ENCODE assay signal across 1 cellular context in the genomic region with DNA sequence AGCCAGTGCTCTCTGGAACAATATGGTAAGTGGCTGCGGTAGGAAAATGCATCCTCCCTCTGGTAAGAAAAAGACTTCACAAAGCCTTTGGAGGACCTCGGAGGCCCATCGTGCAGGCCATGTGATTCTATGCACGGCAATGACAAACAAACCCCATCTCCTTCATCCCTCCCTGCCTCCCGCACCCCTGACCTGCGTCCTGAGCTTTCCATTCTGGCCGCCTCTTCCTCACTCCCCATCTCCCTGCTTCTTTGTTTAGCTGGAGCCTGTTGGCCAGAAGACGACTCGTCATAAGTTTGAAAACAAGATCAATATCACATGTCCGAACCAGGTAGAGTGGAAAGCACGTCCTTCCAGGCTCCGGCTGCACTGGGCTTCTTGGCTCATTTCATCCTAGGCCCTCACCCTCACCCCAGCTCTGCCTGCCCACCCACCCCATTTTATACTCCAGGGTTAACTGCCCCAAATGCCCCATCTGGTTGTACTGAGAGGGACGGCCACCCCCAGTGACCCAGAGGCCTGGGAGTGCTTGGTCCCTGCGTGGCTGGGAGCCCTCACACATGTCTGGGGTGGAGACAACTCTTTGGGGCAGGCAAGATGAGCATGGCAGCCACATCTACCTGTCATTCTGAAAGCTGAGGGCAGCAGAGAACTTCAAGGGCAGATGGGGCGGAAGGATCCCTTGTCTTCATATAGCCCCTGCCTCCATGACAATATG.
TF ChIP-seq lines count a peak whose summit lies in the region.

No MANE protein-coding gene starts in this region.

TF ChIP-seq in K562, 482 proteins besides CTCF, POLR2A, EP300 and RAD21:
- no peak for TF ChIP-seq NEUROD1 (IDR thresholded peaks at IDR 0.05; ENCODE audit: borderline replicate concordance, low read depth, low read length, partially characterized antibody)
- TF ChIP-seq, protein P1, sequence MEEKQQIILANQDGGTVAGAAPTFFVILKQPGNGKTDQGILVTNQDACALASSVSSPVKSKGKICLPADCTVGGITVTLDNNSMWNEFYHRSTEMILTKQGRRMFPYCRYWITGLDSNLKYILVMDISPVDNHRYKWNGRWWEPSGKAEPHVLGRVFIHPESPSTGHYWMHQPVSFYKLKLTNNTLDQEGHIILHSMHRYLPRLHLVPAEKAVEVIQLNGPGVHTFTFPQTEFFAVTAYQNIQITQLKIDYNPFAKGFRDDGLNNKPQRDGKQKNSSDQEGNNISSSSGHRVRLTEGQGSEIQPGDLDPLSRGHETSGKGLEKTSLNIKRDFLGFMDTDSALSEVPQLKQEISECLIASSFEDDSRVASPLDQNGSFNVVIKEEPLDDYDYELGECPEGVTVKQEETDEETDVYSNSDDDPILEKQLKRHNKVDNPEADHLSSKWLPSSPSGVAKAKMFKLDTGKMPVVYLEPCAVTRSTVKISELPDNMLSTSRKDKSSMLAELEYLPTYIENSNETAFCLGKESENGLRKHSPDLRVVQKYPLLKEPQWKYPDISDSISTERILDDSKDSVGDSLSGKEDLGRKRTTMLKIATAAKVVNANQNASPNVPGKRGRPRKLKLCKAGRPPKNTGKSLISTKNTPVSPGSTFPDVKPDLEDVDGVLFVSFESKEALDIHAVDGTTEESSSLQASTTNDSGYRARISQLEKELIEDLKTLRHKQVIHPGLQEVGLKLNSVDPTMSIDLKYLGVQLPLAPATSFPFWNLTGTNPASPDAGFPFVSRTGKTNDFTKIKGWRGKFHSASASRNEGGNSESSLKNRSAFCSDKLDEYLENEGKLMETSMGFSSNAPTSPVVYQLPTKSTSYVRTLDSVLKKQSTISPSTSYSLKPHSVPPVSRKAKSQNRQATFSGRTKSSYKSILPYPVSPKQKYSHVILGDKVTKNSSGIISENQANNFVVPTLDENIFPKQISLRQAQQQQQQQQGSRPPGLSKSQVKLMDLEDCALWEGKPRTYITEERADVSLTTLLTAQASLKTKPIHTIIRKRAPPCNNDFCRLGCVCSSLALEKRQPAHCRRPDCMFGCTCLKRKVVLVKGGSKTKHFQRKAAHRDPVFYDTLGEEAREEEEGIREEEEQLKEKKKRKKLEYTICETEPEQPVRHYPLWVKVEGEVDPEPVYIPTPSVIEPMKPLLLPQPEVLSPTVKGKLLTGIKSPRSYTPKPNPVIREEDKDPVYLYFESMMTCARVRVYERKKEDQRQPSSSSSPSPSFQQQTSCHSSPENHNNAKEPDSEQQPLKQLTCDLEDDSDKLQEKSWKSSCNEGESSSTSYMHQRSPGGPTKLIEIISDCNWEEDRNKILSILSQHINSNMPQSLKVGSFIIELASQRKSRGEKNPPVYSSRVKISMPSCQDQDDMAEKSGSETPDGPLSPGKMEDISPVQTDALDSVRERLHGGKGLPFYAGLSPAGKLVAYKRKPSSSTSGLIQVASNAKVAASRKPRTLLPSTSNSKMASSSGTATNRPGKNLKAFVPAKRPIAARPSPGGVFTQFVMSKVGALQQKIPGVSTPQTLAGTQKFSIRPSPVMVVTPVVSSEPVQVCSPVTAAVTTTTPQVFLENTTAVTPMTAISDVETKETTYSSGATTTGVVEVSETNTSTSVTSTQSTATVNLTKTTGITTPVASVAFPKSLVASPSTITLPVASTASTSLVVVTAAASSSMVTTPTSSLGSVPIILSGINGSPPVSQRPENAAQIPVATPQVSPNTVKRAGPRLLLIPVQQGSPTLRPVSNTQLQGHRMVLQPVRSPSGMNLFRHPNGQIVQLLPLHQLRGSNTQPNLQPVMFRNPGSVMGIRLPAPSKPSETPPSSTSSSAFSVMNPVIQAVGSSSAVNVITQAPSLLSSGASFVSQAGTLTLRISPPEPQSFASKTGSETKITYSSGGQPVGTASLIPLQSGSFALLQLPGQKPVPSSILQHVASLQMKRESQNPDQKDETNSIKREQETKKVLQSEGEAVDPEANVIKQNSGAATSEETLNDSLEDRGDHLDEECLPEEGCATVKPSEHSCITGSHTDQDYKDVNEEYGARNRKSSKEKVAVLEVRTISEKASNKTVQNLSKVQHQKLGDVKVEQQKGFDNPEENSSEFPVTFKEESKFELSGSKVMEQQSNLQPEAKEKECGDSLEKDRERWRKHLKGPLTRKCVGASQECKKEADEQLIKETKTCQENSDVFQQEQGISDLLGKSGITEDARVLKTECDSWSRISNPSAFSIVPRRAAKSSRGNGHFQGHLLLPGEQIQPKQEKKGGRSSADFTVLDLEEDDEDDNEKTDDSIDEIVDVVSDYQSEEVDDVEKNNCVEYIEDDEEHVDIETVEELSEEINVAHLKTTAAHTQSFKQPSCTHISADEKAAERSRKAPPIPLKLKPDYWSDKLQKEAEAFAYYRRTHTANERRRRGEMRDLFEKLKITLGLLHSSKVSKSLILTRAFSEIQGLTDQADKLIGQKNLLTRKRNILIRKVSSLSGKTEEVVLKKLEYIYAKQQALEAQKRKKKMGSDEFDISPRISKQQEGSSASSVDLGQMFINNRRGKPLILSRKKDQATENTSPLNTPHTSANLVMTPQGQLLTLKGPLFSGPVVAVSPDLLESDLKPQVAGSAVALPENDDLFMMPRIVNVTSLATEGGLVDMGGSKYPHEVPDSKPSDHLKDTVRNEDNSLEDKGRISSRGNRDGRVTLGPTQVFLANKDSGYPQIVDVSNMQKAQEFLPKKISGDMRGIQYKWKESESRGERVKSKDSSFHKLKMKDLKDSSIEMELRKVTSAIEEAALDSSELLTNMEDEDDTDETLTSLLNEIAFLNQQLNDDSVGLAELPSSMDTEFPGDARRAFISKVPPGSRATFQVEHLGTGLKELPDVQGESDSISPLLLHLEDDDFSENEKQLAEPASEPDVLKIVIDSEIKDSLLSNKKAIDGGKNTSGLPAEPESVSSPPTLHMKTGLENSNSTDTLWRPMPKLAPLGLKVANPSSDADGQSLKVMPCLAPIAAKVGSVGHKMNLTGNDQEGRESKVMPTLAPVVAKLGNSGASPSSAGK (IDR thresholded peaks at IDR 0.05): 0 out of 2 replicates have a peak, but pooled peaks have one; percentile 8
